Comparison of ENCODE assay signal across 14 cellular contexts in genomic region chr20:4937422-4938319, GRCh38.
A peak's percentile ranks its signal among the peaks of the same experiment; 100 is the strongest.
DNase-seq lines count a peak whose midpoint lies in the region; TF ChIP-seq lines count a peak whose summit lies in the region.
"Had no signal": no experiment of that assay in that cellular context is flagged by ENCODE, and none has a peak within 500 bp of the region (broad histone marks: within the 10 kb centered on the region; RNA-seq: fewer than 3 reads in every experiment).

No MANE protein-coding gene starts in this region.

- H3K27ac ChIP-seq in HEK293 (ENCODE audit: extremely low read depth, low read depth, low read length) (no peak overlapping the region), VCaP (peak overlapping the region; percentile 89), neural cell (ENCODE audit: low read length) (no peak overlapping the region), tibial nerve (no peak overlapping the region)

- H3K4me3 ChIP-seq in HEK293 (ENCODE audit: low read depth, low read length) (no peak overlapping the region), neural cell (ENCODE audit: low read length) (no peak overlapping the region), tibial nerve (no peak overlapping the region)

- WGBS in tibial nerve, 2 donors = 62 to 73% methylated on average over 5 of the region's 5 CpGs

- no peak for TF ChIP-seq EP300 in neural cell (conservative IDR thresholded peaks at IDR 0.05; ENCODE audit: poor library complexity, severe bottlenecking)
- TF ChIP-seq EP300 in tibial nerve (IDR thresholded peaks at IDR 0.05) = no peak

- H3K9me3 ChIP-seq in HEK293 (ENCODE audit: control insufficient read depth, insufficient read depth, low read depth, low read length) (no peaks in the 10 kb centered on the region), neural cell (ENCODE audit: low read length) (no peaks in the 10 kb centered on the region), tibial nerve (no peaks in the 10 kb centered on the region)

- H3K79me2 ChIP-seq in neural cell (replicated peaks; ENCODE audit: insufficient read depth, low read length) = no peaks in the 10 kb centered on the region

- H3K4me1 ChIP-seq in HEK293 (ENCODE audit: control insufficient read depth, insufficient read depth, low read length) = peaks cover 6% of the 10 kb centered on the region
- peaks cover 0 to 31% (median 2%) of the 10 kb centered on the region in 4 donors for H3K4me1 ChIP-seq in tibial nerve

- no peak overlapping the region for H3K9ac ChIP-seq in neural cell (ENCODE audit: low read length)

- no peak for TF ChIP-seq POLR2A in tibial nerve (IDR thresholded peaks at IDR 0.05)

- H3K9me2 ChIP-seq in neural cell (ENCODE audit: insufficient read depth, low read length) = no peaks in the 10 kb centered on the region

- CTCF ChIA-PET in HEK293 (lab: Yijun Ruan, JAX) = interaction anchor here (0.5 to 0.7 kb wide), 4 partner anchors 112 to 328 kb away, joined by 3 to 5 read pairs (median 4); no protein-coding TSS in a partner anchor

- POLR2A ChIA-PET in HEK293 (lab: Yijun Ruan, JAX) = interaction anchor here (0.7 kb wide), 1 partner anchor 222 kb away, joined by 5 read pairs; no protein-coding TSS in a partner anchor

- no peak overlapping the region for H2AFZ ChIP-seq in neural cell (ENCODE audit: low read depth, low read length)

- TF ChIP-seq CTCF in HEK293 (tag by site-specific recombination; IDR thresholded peaks at IDR 0.05) = no peak
- no peak for TF ChIP-seq CTCF in VCaP (conservative IDR thresholded peaks at IDR 0.05)
- no peak for TF ChIP-seq CTCF in neural cell (IDR thresholded peaks at IDR 0.05; ENCODE audit: poor library complexity, severe bottlenecking)
- no peak for TF ChIP-seq CTCF in tibial nerve (IDR thresholded peaks at IDR 0.05)

- H3K27me3 ChIP-seq in neural cell (ENCODE audit: insufficient read depth, low read depth, low read length) = no peaks in the 10 kb centered on the region
- H3K27me3 ChIP-seq in tibial nerve = no peaks in the 10 kb centered on the region

- H3F3A ChIP-seq in neural cell (ENCODE audit: insufficient read depth, low read length, poor library complexity, severe bottlenecking) = no peaks in the 10 kb centered on the region

- H4K20me1 ChIP-seq in neural cell (ENCODE audit: insufficient read depth) = no peaks in the 10 kb centered on the region

- peaks cover 0 to under 1% of the 10 kb centered on the region in 2 experiments; a peak in 2 of 3 replicates for H3K36me3 ChIP-seq in HEK293 (ENCODE audit: control insufficient read depth in 2 of 2, insufficient read depth in 1 of 2, low read length in 2 of 2)
- no peaks in the 10 kb centered on the region for H3K36me3 ChIP-seq in neural cell (ENCODE audit: insufficient read depth, low read length)
- H3K36me3 ChIP-seq in tibial nerve = no peaks in the 10 kb centered on the region

- peak; percentile 88 for DNase-seq in NCI-H2081 treated with DMSO at 0.1 percent for 48 hours (lab: John Stamatoyannopoulos, UW)
- DNase-seq in inferior parietal cortex (ENCODE audit: extremely low spot score) = no peak
- no peak for DNase-seq in tibial nerve (ENCODE audit: low spot score in 2 of 2)
- no peak for DNase-seq in stimulated activated naive CD4-positive, alpha-beta T cell (lab: John Stamatoyannopoulos, UW)
- DNase-seq in cerebellum (ENCODE audit: low spot score) = no peak
- DNase-seq: activated naive CD8-positive, alpha-beta T cell treated with anti-CD3 and anti-CD28 coated beads, Interleukin-2, amount 10 ng/mL, durations not matched to agents 7 days and 5 days; C1 segment of cervical spinal cord; NCI-H1436; OCI-M1; retina; stimulated activated CD4-positive, alpha-beta T cell treated with anti-CD3 and anti-CD28 coated beads, Interleukin-4, amount 100 ng/mL, for 24 hours had no signal

- H3K4me2 ChIP-seq in neural cell (ENCODE audit: low read length) = no peak overlapping the region

- TF ChIP-seq RAD21 in neural cell (conservative IDR thresholded peaks at IDR 0.05) = no peak

TF ChIP-seq in HEK293, 187 proteins besides CTCF, POLR2A, EP300 and RAD21 (continues in another document):
- TF ChIP-seq PRDM6 (tag by site-specific recombination; IDR thresholded peaks at IDR 0.05) (peak; percentile 92), ZNF2 (tag by site-specific recombination; IDR thresholded peaks at IDR 0.05) (no peak), ZNF621 (tag by site-specific recombination; IDR thresholded peaks at IDR 0.05) (no peak), ZFP3 (tag by site-specific recombination; IDR thresholded peaks at IDR 0.05; ENCODE audit: low read depth) (no peak)

TF ChIP-seq in neural cell, 6 proteins besides CTCF, POLR2A, EP300 and RAD21:
- TF ChIP-seq MXI1 (conservative IDR thresholded peaks at IDR 0.05; ENCODE audit: poor library complexity, severe bottlenecking) = no peak
- TF ChIP-seq POLR2AphosphoS5 (IDR thresholded peaks at IDR 0.05) = peak; percentile 73
